Comparison of ENCODE assay signal across 19 cellular contexts in genomic region chr11:28470180-28470579, GRCh38.
"Had no signal": no experiment of that assay in that cellular context is flagged by ENCODE, and none has a peak within 500 bp of the region (broad histone marks: within the 10 kb centered on the region; RNA-seq: fewer than 3 reads in every experiment).

No MANE protein-coding gene starts in this region.

- H3K36me3 ChIP-seq: MG63, SJCRH30 had no signal

- H3K9me3 ChIP-seq: MG63, SJCRH30 had no signal

- H3K27me3 ChIP-seq: MG63, SJCRH30 had no signal

- H3K4me3 ChIP-seq: MG63, SJCRH30 had no signal

- ATAC-seq: Panc1, Right ventricle myocardium inferior, SK-N-SH treated with all-trans-retinoic acid at 6 μM for 48 hours had no signal

- DNase-seq: Karpas-422, KG1, MG63, NCI-H1092 treated with DMSO at 0.1 percent for 48 hours, NCI-H1436, NCI-H187, NCI-H2029 treated with DMSO at 0.1 percent for 48 hours, NCI-H2107, NCI-H2227 treated with DMSO at 0.1 percent for 48 hours, NCI-H524, NCI-H526 treated with DMSO at 0.1 percent for 48 hours, NCI-H748 treated with DMSO at 0.1 percent for 48 hours, SHP77 treated with DMSO at 0.1 percent for 48 hours, SJCRH30, T-helper 1 cell had no signal

- H3K27ac ChIP-seq: HL-60, SJCRH30 had no signal
